ENCODE assay signal across 15 cellular contexts in the genomic region with DNA sequence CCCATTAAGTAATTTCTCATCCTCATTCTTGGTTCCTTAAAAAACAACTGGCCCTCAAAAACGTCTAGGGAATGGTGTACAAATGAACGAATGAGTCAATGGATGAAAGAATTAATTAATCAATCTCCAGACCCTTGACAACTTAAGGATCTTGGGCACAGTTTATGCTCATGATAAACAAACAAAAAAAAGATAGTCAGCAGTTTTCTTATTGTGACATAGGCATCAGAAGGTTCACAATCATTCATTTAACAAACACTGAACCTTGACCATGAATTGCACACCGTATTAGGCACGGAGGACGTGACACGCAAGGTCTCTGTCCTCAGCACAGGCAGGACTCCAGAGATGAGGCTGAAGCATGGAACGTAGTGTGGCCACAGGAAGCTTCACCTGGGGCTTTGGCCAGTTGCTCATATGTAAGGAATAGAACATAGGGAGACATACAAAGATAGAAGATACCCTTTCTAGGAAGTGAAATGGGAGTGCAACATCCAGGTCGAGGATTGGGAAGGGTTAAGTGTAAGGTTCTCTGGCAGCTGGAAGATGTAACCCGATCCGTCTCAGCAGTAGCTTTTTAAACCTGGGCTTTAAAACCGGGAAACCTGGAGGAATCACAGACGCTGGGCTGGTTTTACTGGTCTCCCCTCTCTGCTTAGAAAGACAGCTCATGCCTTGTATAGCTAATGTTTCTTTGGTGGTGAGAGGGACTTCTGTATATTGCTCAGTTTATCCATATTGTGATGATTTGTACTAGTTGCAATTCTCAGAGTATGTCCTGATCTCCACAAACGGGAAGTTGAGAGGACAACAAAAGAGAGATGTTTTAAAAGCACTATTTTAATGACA. TPM values are rescaled to one million over a fixed set of nuclear protein-coding genes. Genes with fewer than 3 reads are reported as not detected.
DNase-seq lines count a peak whose midpoint lies in the region; ATAC-seq and TF ChIP-seq lines count a peak whose summit lies in the region.
"Had no signal": no experiment of that assay in that cellular context is flagged by ENCODE, and none has a peak within 500 bp of the region (broad histone marks: within the 10 kb centered on the region; RNA-seq: fewer than 3 reads in every experiment).

No MANE protein-coding gene starts in this region.

- TF ChIP-seq CTCF in hepatocyte (IDR thresholded peaks at IDR 0.05; ENCODE audit: poor library complexity) = no peak

- no peaks in the 10 kb centered on the region for H4K20me1 ChIP-seq in hepatocyte (ENCODE audit: insufficient read depth, poor library complexity, severe bottlenecking)

- peaks cover 11% of the 10 kb centered on the region for H3K4me1 ChIP-seq in hepatocyte (ENCODE audit: insufficient read depth)
- H3K4me1 ChIP-seq: Peyer's patch had no signal

- no peak overlapping the region for H3K4me3 ChIP-seq in hepatocyte
- H3K4me3 ChIP-seq: dorsolateral prefrontal cortex, Peyer's patch had no signal

- peak overlapping the region; percentile 47 for H3K4me2 ChIP-seq in hepatocyte

- DNase-seq in SIG-M5 treated with dmso at 0.1 percent for 504 hours (lab: John Stamatoyannopoulos, UW; ENCODE audit: unreplicated experiment) (peak; percentile 40), SIG-M5 (lab: John Stamatoyannopoulos, UW) (no peak), hepatocyte (ENCODE audit: low spot score) (peak; percentile 64), smooth muscle cell of the brain vasculature (ENCODE audit: low read depth, low spot score) (peak; percentile 12), mesenteric fat pad (ENCODE audit: low spot score) (no peak)
- DNase-seq: 8988T; activated CD4-positive, CD25-positive, alpha-beta regulatory T cell treated with anti-CD3 and anti-CD28 coated beads, Interleukin-2, amount 50 U/mL, for 72 hours; activated gamma-delta T cell; dorsolateral prefrontal cortex; NCI-H1417 treated with DMSO at 0.1 percent for 48 hours; Peyer's patch had no signal

- H3K9me2 ChIP-seq in hepatocyte (replicated peaks; ENCODE audit: insufficient read depth) = no peaks in the 10 kb centered on the region

- H2AFZ ChIP-seq in hepatocyte = no peak overlapping the region

- no peaks in the 10 kb centered on the region for H3K27me3 ChIP-seq in hepatocyte
- H3K27me3 ChIP-seq: Peyer's patch had no signal

- peak overlapping the region; percentile 21 for H3K27ac ChIP-seq in hepatocyte
- H3K27ac ChIP-seq: dorsolateral prefrontal cortex, Peyer's patch had no signal

- ATAC-seq in SK-N-SH treated with all-trans-retinoic acid at 6 μM for 48 hours (peak; percentile 83), GM18517 (IDR thresholded peaks at IDR 0.05; ENCODE audit: unreplicated experiment) (no peak), GM21619 (IDR thresholded peaks at IDR 0.05; ENCODE audit: unreplicated experiment) (no peak)
- ATAC-seq: natural killer cell treated with Interleukin-12 subunit alpha and Interleukin-12 subunit beta and Interleukin-15 and Interleukin-18, amount 100 ng/mL, for 72 hours had no signal

- no peaks in the 10 kb centered on the region for H3K36me3 ChIP-seq in hepatocyte (replicated peaks; ENCODE audit: insufficient read depth, low read depth)
- H3K36me3 ChIP-seq: Peyer's patch had no signal

- WGBS in hepatocyte (ENCODE audit: low lambda C conversion rate, missing lambda C conversion rate) = 47% methylated on average over 13 of the region's 13 CpGs

- H3K9me3 ChIP-seq in hepatocyte (ENCODE audit: low read depth) = no peaks in the 10 kb centered on the region
- H3K9me3 ChIP-seq: Peyer's patch had no signal

- H3K79me2 ChIP-seq in hepatocyte = no peaks in the 10 kb centered on the region

TF ChIP-seq in SK-N-SH treated with all-trans-retinoic acid at 6 μM for 48 hours, 23 proteins besides CTCF, POLR2A, EP300 and RAD21:
- TF ChIP-seq SNAI2 (CRISPR knock-in tag; IDR thresholded peaks at IDR 0.05) (no peak), TCF4 (CRISPR knock-in tag; IDR thresholded peaks at IDR 0.05; ENCODE audit: borderline replicate concordance) (no peak), GLIS3 (CRISPR knock-in tag; IDR thresholded peaks at IDR 0.05) (no peak), CSDC2 (CRISPR knock-in tag; IDR thresholded peaks at IDR 0.05) (no peak), ZNF70 (CRISPR knock-in tag; IDR thresholded peaks at IDR 0.05) (no peak), PPARA (CRISPR knock-in tag; IDR thresholded peaks at IDR 0.05; ENCODE audit: borderline replicate concordance) (no peak), ZNF565 (CRISPR knock-in tag; conservative IDR thresholded peaks at IDR 0.05; ENCODE audit: low read depth) (no peak), TOX (CRISPR knock-in tag; IDR thresholded peaks at IDR 0.05; ENCODE audit: borderline replicate concordance) (no peak), ZNF8 (CRISPR knock-in tag; IDR thresholded peaks at IDR 0.05) (no peak), ZFP30 (CRISPR knock-in tag; IDR thresholded peaks at IDR 0.05) (no peak)
- TF ChIP-seq, protein P1, sequence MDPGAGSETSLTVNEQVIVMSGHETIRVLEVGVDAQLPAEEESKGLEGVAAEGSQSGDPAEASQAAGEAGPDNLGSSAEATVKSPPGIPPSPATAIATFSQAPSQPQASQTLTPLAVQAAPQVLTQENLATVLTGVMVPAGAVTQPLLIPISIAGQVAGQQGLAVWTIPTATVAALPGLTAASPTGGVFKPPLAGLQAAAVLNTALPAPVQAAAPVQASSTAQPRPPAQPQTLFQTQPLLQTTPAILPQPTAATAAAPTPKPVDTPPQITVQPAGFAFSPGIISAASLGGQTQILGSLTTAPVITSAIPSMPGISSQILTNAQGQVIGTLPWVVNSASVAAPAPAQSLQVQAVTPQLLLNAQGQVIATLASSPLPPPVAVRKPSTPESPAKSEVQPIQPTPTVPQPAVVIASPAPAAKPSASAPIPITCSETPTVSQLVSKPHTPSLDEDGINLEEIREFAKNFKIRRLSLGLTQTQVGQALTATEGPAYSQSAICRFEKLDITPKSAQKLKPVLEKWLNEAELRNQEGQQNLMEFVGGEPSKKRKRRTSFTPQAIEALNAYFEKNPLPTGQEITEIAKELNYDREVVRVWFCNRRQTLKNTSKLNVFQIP (CRISPR knock-in tag; IDR thresholded peaks at IDR 0.05; ENCODE audit: borderline replicate concordance, low read depth) = no peak

RNA-seq across cellular contexts. Expression of a gene that starts 8.9 kb away (rescaled TPM):
- total RNA-seq in hepatocyte (60.9 and 68.9 TPM in 2 replicates), mesenteric fat pad (15.4 TPM)
- polyA plus RNA-seq in hepatocyte = 29.5 and 35.6 TPM in 2 replicates

Comparison
In these comparisons a context has a peak if more than half of its experiments do, and no peak if none do; other contexts are left out.
1. DNase-seq: peak in SIG-M5 treated with dmso at 0.1 percent for 504 hours (single experiment), hepatocyte (single experiment) and smooth muscle cell of the brain vasculature (single experiment); none in SIG-M5 (single experiment) and mesenteric fat pad (single experiment).